In genomic region chr6:11263185-11263817, GRCh38 we compare ENCODE assay signal across 8 cellular contexts. TPM values are rescaled to one million over a fixed set of nuclear protein-coding genes. Genes with fewer than 3 reads are reported as not detected.
DNase-seq lines count a peak whose midpoint lies in the region; ATAC-seq and TF ChIP-seq lines count a peak whose summit lies in the region.

No MANE protein-coding gene starts in this region.

- H3K9me3 Mint-ChIP-seq in MCF 10A (ENCODE audit: unreplicated experiment): no peaks in the 10 kb centered on the region

- no peaks in the 10 kb centered on the region for H3K27me3 Mint-ChIP-seq in MCF 10A (ENCODE audit: insufficient read depth, unreplicated experiment)

- H3K4me3 Mint-ChIP-seq in MCF 10A (ENCODE audit: unreplicated experiment): no peak overlapping the region

- ATAC-seq in left colon (peak; percentile 76), HG02759 (IDR thresholded peaks at IDR 0.05; ENCODE audit: unreplicated experiment) (no peak)

- DNase-seq in HT1080 (ENCODE audit: low read depth): peak; percentile 66
- peak; percentile 40 for DNase-seq in MCF 10A (ENCODE audit: unreplicated experiment)
- DNase-seq in left colon: peak; percentile 50 to 62
- DNase-seq in stromal cell of bone marrow (ENCODE audit: low read depth): peak; percentile 72
- no peak for DNase-seq in amniotic stem cell (lab: John Stamatoyannopoulos, UW)
- DNase-seq in SIG-M5 (lab: John Stamatoyannopoulos, UW): no peak
- no peak for DNase-seq in NCI-H748 treated with DMSO at 0.1 percent for 48 hours (lab: John Stamatoyannopoulos, UW)

- CTCF ChIA-PET in MCF 10A (lab: Yijun Ruan, JAX): no interaction called here

- TF ChIP-seq CTCF in MCF 10A (IDR thresholded peaks at IDR 0.05; ENCODE audit: unreplicated experiment): no peak

- H3K36me3 Mint-ChIP-seq in MCF 10A (ENCODE audit: insufficient read depth, unreplicated experiment): no peaks in the 10 kb centered on the region

- POLR2A ChIA-PET in MCF 10A (lab: Yijun Ruan, JAX): interaction anchor here (0.7 kb wide), 1 partner anchor 30 kb away, joined by 3 read pairs; no protein-coding TSS in a partner anchor

- intact Hi-C loops in MCF 10A (cut with micrococcal nuclease): no loop called here
- intact Hi-C loops in left colon (cut with DNase I, micrococcal nuclease): no loop called here

- H3K4me1 Mint-ChIP-seq in MCF 10A (ENCODE audit: insufficient read depth, unreplicated experiment): no peaks in the 10 kb centered on the region

- H3K27ac Mint-ChIP-seq in MCF 10A (ENCODE audit: low read depth, unreplicated experiment): peak overlapping the region; percentile 52

- BruUV-seq in MCF 10A (replicated peaks; lab: Mats Ljungman, UMichigan): TSS peak; percentile 37

RNA-seq across cellular contexts. Expression of gene NEDD9, which starts 30.8 kb away (rescaled TPM):
- 0.33 and 0.39 TPM in 2 replicates for total RNA-seq in HT1080 (2014; rRNA removed; shearing (Covaris generic))
- polyA plus RNA-seq in HT1080 (2015; cell fraction: cytosol; rRNA removed): 0.77 and 0.90 TPM in 2 replicates
- 0.94 and 2.1 TPM in 2 replicates for polyA plus RNA-seq in HT1080 (2015; cell fraction: nucleus; rRNA removed)
- 2.2 and 4.4 TPM in 2 replicates for total RNA-seq in MCF 10A (2022)
- total RNA-seq in left colon: 10 to 100 TPM; 58.9 to 84.8 TPM

Comparison
In these comparisons a context has a peak if more than half of its experiments do, and no peak if none do; other contexts are left out.
1. DNase-seq: peak in HT1080 (single experiment), MCF 10A (single experiment), left colon (2 of 2) and stromal cell of bone marrow (single experiment); none in amniotic stem cell (single experiment), SIG-M5 (single experiment) and NCI-H748 treated with DMSO at 0.1 percent for 48 hours (single experiment).
2. RNA of gene NEDD9, which starts 30.8 kb away (total RNA-seq): 58.9 to 84.8 TPM in left colon; 2.2 to 4.4 TPM in MCF 10A and 0.33 to 0.39 TPM in HT1080; every median in the first group is over 10 times any median in the second.